In genomic region chr19:40739871-40740703, GRCh38 we compare ENCODE assay signal across 13 cellular contexts. TPM values are rescaled to one million over a fixed set of nuclear protein-coding genes. Genes with fewer than 3 reads are reported as not detected.
DNase-seq lines count a peak whose midpoint lies in the region; ATAC-seq and TF ChIP-seq lines count a peak whose summit lies in the region.
"Had no signal": no experiment of that assay in that cellular context is flagged by ENCODE, and none has a peak within 500 bp of the region (broad histone marks: within the 10 kb centered on the region; RNA-seq: fewer than 3 reads in every experiment).

No MANE protein-coding gene starts in this region.

- peaks cover 19% of the 10 kb centered on the region for H3K27me3 Mint-ChIP-seq in glutamatergic neuron (ENCODE audit: unreplicated experiment)
- H3K27me3 Mint-ChIP-seq in activated T-helper 2 cell treated with anti-CD3 and anti-CD28 coated beads, Interferon-gamma antibody, Interleukin-2, Interleukin-4, amounts not matched to agents 10 μg/mL and 5 μg/mL and 100 μg/mL, durations not matched to agents 14 hours and 24 hours and 36 hours (ENCODE audit: low read depth), result no peaks in the 10 kb centered on the region
- H3K27me3 Mint-ChIP-seq: stimulated activated naive CD8-positive, alpha-beta T cell treated with anti-CD3 and anti-CD28 coated beads, Interleukin-15, Interleukin-2, amounts not matched to agents 100 ng/mL and 50 ng/mL, for 24 hours had no signal

- peak overlapping the region; percentile 27 to 36 for H3K27ac ChIP-seq in prostate gland
- no peak overlapping the region for H3K27ac ChIP-seq in body of pancreas

- no peaks in the 10 kb centered on the region for H3K9me3 Mint-ChIP-seq in activated naive CD4-positive, alpha-beta T cell treated with anti-CD3 and anti-CD28 coated beads, Interleukin-2, amount 50 U/mL, for 72 hours
- peaks cover 15% of the 10 kb centered on the region for H3K9me3 Mint-ChIP-seq in glutamatergic neuron (ENCODE audit: unreplicated experiment)
- H3K9me3 Mint-ChIP-seq in activated T-helper 2 cell treated with anti-CD3 and anti-CD28 coated beads, Interferon-gamma antibody, Interleukin-2, Interleukin-4, amounts not matched to agents 10 μg/mL and 5 μg/mL and 100 μg/mL, durations not matched to agents 14 hours and 24 hours and 36 hours, result no peaks in the 10 kb centered on the region
- H3K9me3 Mint-ChIP-seq: stimulated activated naive CD8-positive, alpha-beta T cell treated with anti-CD3 and anti-CD28 coated beads, Interleukin-15, Interleukin-2, amounts not matched to agents 100 ng/mL and 50 ng/mL, for 24 hours had no signal

- H3K4me1 ChIP-seq in prostate gland (replicated peaks), result no peaks in the 10 kb centered on the region
- H3K4me1 ChIP-seq in body of pancreas, result peaks cover 5% of the 10 kb centered on the region

- no peak for TF ChIP-seq CTCF in glutamatergic neuron (IDR thresholded peaks at IDR 0.05; ENCODE audit: partially characterized antibody, unreplicated experiment)
- no peak for TF ChIP-seq CTCF in prostate gland (IDR thresholded peaks at IDR 0.05)
- TF ChIP-seq CTCF in body of pancreas (IDR thresholded peaks at IDR 0.05), result no peak

- no peaks in the 10 kb centered on the region for H3K36me3 Mint-ChIP-seq in activated naive CD4-positive, alpha-beta T cell treated with anti-CD3 and anti-CD28 coated beads, Interleukin-2, amount 50 U/mL, for 72 hours
- no peaks in the 10 kb centered on the region for H3K36me3 Mint-ChIP-seq in glutamatergic neuron (ENCODE audit: unreplicated experiment)
- peaks cover 26% of the 10 kb centered on the region for H3K36me3 Mint-ChIP-seq in activated T-helper 2 cell treated with anti-CD3 and anti-CD28 coated beads, Interferon-gamma antibody, Interleukin-2, Interleukin-4, amounts not matched to agents 10 μg/mL and 5 μg/mL and 100 μg/mL, durations not matched to agents 14 hours and 24 hours and 36 hours (ENCODE audit: low read depth)

- TF ChIP-seq POLR2A in prostate gland (IDR thresholded peaks at IDR 0.05) (no peak), body of pancreas (IDR thresholded peaks at IDR 0.05) (no peak)

- H3K4me3 ChIP-seq in prostate gland (no peak overlapping the region), body of pancreas (no peak overlapping the region)

- H3K27ac Mint-ChIP-seq in activated naive CD4-positive, alpha-beta T cell treated with anti-CD3 and anti-CD28 coated beads, Interleukin-2, amount 50 U/mL, for 72 hours, result peak overlapping the region; percentile 72 to 74
- H3K27ac Mint-ChIP-seq in glutamatergic neuron (ENCODE audit: unreplicated experiment), result peak overlapping the region; percentile 92
- H3K27ac Mint-ChIP-seq in activated T-helper 2 cell treated with anti-CD3 and anti-CD28 coated beads, Interferon-gamma antibody, Interleukin-2, Interleukin-4, amounts not matched to agents 10 μg/mL and 5 μg/mL and 100 μg/mL, durations not matched to agents 14 hours and 24 hours and 36 hours, result no peak overlapping the region
- H3K27ac Mint-ChIP-seq: stimulated activated naive CD8-positive, alpha-beta T cell treated with anti-CD3 and anti-CD28 coated beads, Interleukin-15, Interleukin-2, amounts not matched to agents 100 ng/mL and 50 ng/mL, for 24 hours had no signal

- intact Hi-C loops in prostate gland (cut with DNase I), result no loop called here
- intact Hi-C loops in body of pancreas (cut with DNase I), result no loop called here
- intact Hi-C loops in activated T-helper 2 cell treated with anti-CD3 and anti-CD28 coated beads, Interferon-gamma antibody, Interleukin-2, Interleukin-4, amounts not matched to agents 10 μg/mL and 5 μg/mL and 100 μg/mL, durations not matched to agents 14 hours and 24 hours and 36 hours (cut with micrococcal nuclease), result no loop called here

- peaks cover 5 to 26% of the 10 kb centered on the region in 2 donors for H3K36me3 ChIP-seq in prostate gland
- H3K36me3 ChIP-seq in body of pancreas (replicated peaks in 1 of 2; ENCODE audit: insufficient read depth in 1 of 2, low read depth in 2 of 2), result peaks cover 0 to 21% of the 10 kb centered on the region in 2 donors

- H3K4me1 Mint-ChIP-seq in glutamatergic neuron (ENCODE audit: low read depth, unreplicated experiment), result peaks cover 27% of the 10 kb centered on the region
- peaks cover 3% of the 10 kb centered on the region for H3K4me1 Mint-ChIP-seq in activated T-helper 2 cell treated with anti-CD3 and anti-CD28 coated beads, Interferon-gamma antibody, Interleukin-2, Interleukin-4, amounts not matched to agents 10 μg/mL and 5 μg/mL and 100 μg/mL, durations not matched to agents 14 hours and 24 hours and 36 hours (ENCODE audit: low read depth)

- WGBS in prostate gland, result 80% methylated on average over 16 of the region's 16 CpGs
- WGBS in body of pancreas, 2 donors, result 85 to 93% methylated on average over 8 to 16 of the region's 16 CpGs

- peak overlapping the region; percentile 78 for H3K4me3 Mint-ChIP-seq in glutamatergic neuron (ENCODE audit: unreplicated experiment)
- H3K4me3 Mint-ChIP-seq in activated T-helper 2 cell treated with anti-CD3 and anti-CD28 coated beads, Interferon-gamma antibody, Interleukin-2, Interleukin-4, amounts not matched to agents 10 μg/mL and 5 μg/mL and 100 μg/mL, durations not matched to agents 14 hours and 24 hours and 36 hours (ENCODE audit: low read depth), result no peak overlapping the region
- H3K4me3 Mint-ChIP-seq: stimulated activated naive CD8-positive, alpha-beta T cell treated with anti-CD3 and anti-CD28 coated beads, Interleukin-15, Interleukin-2, amounts not matched to agents 100 ng/mL and 50 ng/mL, for 24 hours had no signal

- DNase-seq in activated naive CD4-positive, alpha-beta T cell treated with anti-CD3 and anti-CD28 coated beads, Interleukin-2, amount 50 U/mL, for 72 hours (ENCODE audit: low spot score in 2 of 2), result no peak
- no peak for DNase-seq in activated naive CD4-positive, alpha-beta T cell treated with anti-CD3 and anti-CD28 coated beads, Interleukin-2, amount 50 U/mL, for 16 hours
- DNase-seq in glutamatergic neuron (peak; percentile 81), prostate gland (ENCODE audit: low spot score) (no peak), HT-29 (ENCODE audit: low spot score) (no peak), SIG-M5 treated with dmso at 0.1 percent for 504 hours (lab: John Stamatoyannopoulos, UW; ENCODE audit: unreplicated experiment) (no peak), body of pancreas (no peak)
- no peak for DNase-seq in activated T-helper 2 cell treated with anti-CD3 and anti-CD28 coated beads, Interferon-gamma antibody, Interleukin-2, Interleukin-4, amounts not matched to agents 10 μg/mL and 5 μg/mL and 100 μg/mL, durations not matched to agents 14 hours and 24 hours and 36 hours (ENCODE audit: low spot score)
- DNase-seq: activated CD8-positive, alpha-beta memory T cell treated with anti-CD3 and anti-CD28 coated beads for 24 hours; activated naive CD4-positive, alpha-beta T cell; Karpas-422; NCI-H2081 treated with DMSO at 0.1 percent for 48 hours had no signal

- ATAC-seq in activated naive CD4-positive, alpha-beta T cell treated with anti-CD3 and anti-CD28 coated beads, Interleukin-2, amount 50 U/mL, for 72 hours, result peak in 1 of 2 donors; percentile 20
- no peak for ATAC-seq in body of pancreas

- no peaks in the 10 kb centered on the region for H3K27me3 ChIP-seq in prostate gland (replicated peaks; ENCODE audit: insufficient read depth)
- H3K27me3 ChIP-seq in body of pancreas, result no peaks in the 10 kb centered on the region

- H3K9me3 ChIP-seq in prostate gland (no peaks in the 10 kb centered on the region), body of pancreas (no peaks in the 10 kb centered on the region)

RNA-seq across cellular contexts. Expression of gene ACTMAP, which starts 10.2 kb away (rescaled TPM):
- total RNA-seq in activated naive CD4-positive, alpha-beta T cell treated with anti-CD3 and anti-CD28 coated beads, Interleukin-2, amount 50 U/mL, for 72 hours, result 10 to 100 TPM; 21.4 to 23.2 TPM
- total RNA-seq in glutamatergic neuron (ENCODE audit: unreplicated experiment), result 20.7 TPM
- total RNA-seq in prostate gland, result 10 to 100 TPM in 1 of 2 donors, 1 to 10 TPM in 1; 4.4 to 25.2 TPM
- total RNA-seq in HT-29 (2014; rRNA removed; shearing (Covaris generic)), result 1.9 and 2.6 TPM in 2 replicates
- 1 to 10 TPM; 3.0 to 4.2 TPM for total RNA-seq in body of pancreas
- total RNA-seq in activated T-helper 2 cell treated with anti-CD3 and anti-CD28 coated beads, Interferon-gamma antibody, Interleukin-2, Interleukin-4, amounts not matched to agents 10 μg/mL and 5 μg/mL and 100 μg/mL, durations not matched to agents 14 hours and 24 hours and 36 hours, result 13.2 and 14.2 TPM in 2 replicates

RNA-seq across cellular contexts. Expression of gene SNRPA, which starts 10.9 kb away (rescaled TPM):
- 100 to 1,000 TPM; 197 to 227 TPM for total RNA-seq in activated naive CD4-positive, alpha-beta T cell treated with anti-CD3 and anti-CD28 coated beads, Interleukin-2, amount 50 U/mL, for 72 hours
- total RNA-seq in glutamatergic neuron (ENCODE audit: unreplicated experiment) (70.3 TPM), prostate gland (10 to 100 TPM; 70.3 to 92.2 TPM), body of pancreas (10 to 100 TPM; 18.7 to 42.2 TPM)
- total RNA-seq in HT-29 (2014; rRNA removed; shearing (Covaris generic)), result 252 and 361 TPM in 2 replicates
- total RNA-seq in activated T-helper 2 cell treated with anti-CD3 and anti-CD28 coated beads, Interferon-gamma antibody, Interleukin-2, Interleukin-4, amounts not matched to agents 10 μg/mL and 5 μg/mL and 100 μg/mL, durations not matched to agents 14 hours and 24 hours and 36 hours, result 257 and 267 TPM in 2 replicates

RNA-seq across cellular contexts. Expression of gene ITPKC, which starts 23.2 kb away (rescaled TPM):
- 1 to 10 TPM; 8.3 to 9.4 TPM for total RNA-seq in activated naive CD4-positive, alpha-beta T cell treated with anti-CD3 and anti-CD28 coated beads, Interleukin-2, amount 50 U/mL, for 72 hours
- total RNA-seq in glutamatergic neuron (ENCODE audit: unreplicated experiment) (13.8 TPM), prostate gland (10 to 100 TPM; 40.8 to 44.5 TPM), body of pancreas (10 to 100 TPM; 14.0 to 27.7 TPM)
- total RNA-seq in HT-29 (2014; rRNA removed; shearing (Covaris generic)), result 52.2 and 58.5 TPM in 2 replicates
- 7.4 and 8.4 TPM in 2 replicates for total RNA-seq in activated T-helper 2 cell treated with anti-CD3 and anti-CD28 coated beads, Interferon-gamma antibody, Interleukin-2, Interleukin-4, amounts not matched to agents 10 μg/mL and 5 μg/mL and 100 μg/mL, durations not matched to agents 14 hours and 24 hours and 36 hours

RNA-seq across cellular contexts. Expression of gene COQ8B, which starts 23.4 kb away (rescaled TPM):
- total RNA-seq in activated naive CD4-positive, alpha-beta T cell treated with anti-CD3 and anti-CD28 coated beads, Interleukin-2, amount 50 U/mL, for 72 hours, result 10 to 100 TPM; 25.5 to 39.8 TPM
- 49.9 TPM for total RNA-seq in glutamatergic neuron (ENCODE audit: unreplicated experiment)
- 10 to 100 TPM; 61.2 to 64.4 TPM for total RNA-seq in prostate gland
- 57.2 and 71.3 TPM in 2 replicates for total RNA-seq in HT-29 (2014; rRNA removed; shearing (Covaris generic))
- 10 to 100 TPM; 29.8 to 31.3 TPM for total RNA-seq in body of pancreas
- total RNA-seq in activated T-helper 2 cell treated with anti-CD3 and anti-CD28 coated beads, Interferon-gamma antibody, Interleukin-2, Interleukin-4, amounts not matched to agents 10 μg/mL and 5 μg/mL and 100 μg/mL, durations not matched to agents 14 hours and 24 hours and 36 hours, result 33.5 and 36.7 TPM in 2 replicates

RNA-seq across cellular contexts. Expression of gene MIA, which starts 35.2 kb away (rescaled TPM):
- not detected for total RNA-seq in activated naive CD4-positive, alpha-beta T cell treated with anti-CD3 and anti-CD28 coated beads, Interleukin-2, amount 50 U/mL, for 72 hours
- not detected for total RNA-seq in glutamatergic neuron (ENCODE audit: unreplicated experiment)
- 1 to 10 TPM; 2.7 to 5.0 TPM for total RNA-seq in prostate gland
- 15.8 TPM in 2 replicates for total RNA-seq in HT-29 (2014; rRNA removed; shearing (Covaris generic))
- total RNA-seq in body of pancreas, result 1 to 10 TPM in 1 of 2 donors, not detected in 1; 5.9 TPM
- 0.69 TPM in 1 of 2 replicates, not detected in the other for total RNA-seq in activated T-helper 2 cell treated with anti-CD3 and anti-CD28 coated beads, Interferon-gamma antibody, Interleukin-2, Interleukin-4, amounts not matched to agents 10 μg/mL and 5 μg/mL and 100 μg/mL, durations not matched to agents 14 hours and 24 hours and 36 hours

Comparison
In these comparisons a context has a peak if more than half of its experiments do, and no peak if none do; other contexts are left out.
1. H3K27ac ChIP-seq: peak in prostate gland (2 of 2); none in body of pancreas (0 of 4).